17 cellular contexts compared by ENCODE assay signal in the genomic region with DNA sequence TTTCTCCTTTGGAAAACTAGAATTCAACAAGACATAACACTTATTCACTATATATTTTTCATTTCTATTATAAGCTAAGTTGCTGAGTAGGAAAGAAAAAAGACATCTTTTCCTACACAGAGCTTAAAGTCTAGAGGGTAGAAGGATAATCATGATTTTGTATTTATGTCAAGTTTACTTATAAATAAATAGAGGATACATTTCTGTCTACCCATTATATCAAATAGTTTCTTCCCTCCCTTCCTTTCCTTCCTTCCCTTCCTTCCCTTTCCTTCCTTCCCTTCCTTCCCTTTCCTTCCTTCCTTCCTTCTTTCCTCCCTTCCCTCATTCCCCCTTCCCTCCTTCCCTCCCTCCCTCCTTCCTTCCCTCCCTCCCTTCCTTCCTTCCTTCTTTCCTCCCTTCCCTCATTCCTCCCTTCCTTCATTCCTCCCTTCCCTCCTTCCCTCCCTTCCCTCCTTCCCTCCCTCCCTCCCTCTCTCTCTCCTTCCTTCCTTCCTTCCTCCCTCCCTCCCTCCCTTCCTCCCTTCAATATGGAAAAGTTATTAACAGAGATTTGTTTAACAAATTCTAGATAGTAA.
"Had no signal": no experiment of that assay in that cellular context is flagged by ENCODE, and none has a peak within 500 bp of the region (broad histone marks: within the 10 kb centered on the region; RNA-seq: fewer than 3 reads in every experiment).

No MANE protein-coding gene starts in this region.

- ATAC-seq: effector memory CD8-positive, alpha-beta T cell; foreskin keratinocyte; left colon; left ventricle myocardium superior had no signal

- DNase-seq: effector memory CD8-positive, alpha-beta T cell; esophagus squamous epithelium; foreskin keratinocyte; head of caudate nucleus; hippocampal formation; left colon; left ventricle myocardium superior; naive B cell; small intestine; stimulated activated CD4-positive, alpha-beta T cell treated with anti-CD3 and anti-CD28 coated beads, Interleukin-2, amount 100 ng/mL, for 48 hours; stimulated activated naive CD4-positive, alpha-beta T cell treated with Interleukin-2 at 50 U/mL for 16 hours; upper lobe of left lung had no signal

- H3K27ac ChIP-seq: esophagus squamous epithelium, foreskin keratinocyte, right atrium auricular region, upper lobe of left lung had no signal

- H3K4me1 Mint-ChIP-seq: naive B cell had no signal

- H3K36me3 ChIP-seq: esophagus squamous epithelium, right atrium auricular region, upper lobe of left lung had no signal

- FAIRE-seq: colon, small intestine had no signal

- H3K27ac Mint-ChIP-seq: dendritic cell treated with granulocyte-macrophage colony-stimulating factor and Interleukin-4, amounts not matched to agents 40 ng/mL and 50 ng/mL, for 4 days; effector memory CD8-positive, alpha-beta T cell; naive B cell had no signal

- H3K4me3 Mint-ChIP-seq: dendritic cell treated with granulocyte-macrophage colony-stimulating factor and Interleukin-4, amounts not matched to agents 40 ng/mL and 50 ng/mL, for 4 days; effector memory CD8-positive, alpha-beta T cell; naive B cell; nephron had no signal

- H3K9me3 Mint-ChIP-seq: dendritic cell treated with granulocyte-macrophage colony-stimulating factor and Interleukin-4, amounts not matched to agents 40 ng/mL and 50 ng/mL, for 4 days; nephron had no signal

- H3K36me3 Mint-ChIP-seq: naive B cell had no signal

- H3K27me3 Mint-ChIP-seq: dendritic cell treated with granulocyte-macrophage colony-stimulating factor and Interleukin-4, amounts not matched to agents 40 ng/mL and 50 ng/mL, for 4 days; effector memory CD8-positive, alpha-beta T cell; naive B cell had no signal

- H3K4me3 ChIP-seq: esophagus squamous epithelium, lung, right atrium auricular region, upper lobe of left lung had no signal

- H3K4me1 ChIP-seq: foreskin keratinocyte, right atrium auricular region had no signal

- H3K9me3 ChIP-seq: esophagus squamous epithelium, right atrium auricular region, upper lobe of left lung had no signal

- H3K27me3 ChIP-seq: esophagus squamous epithelium, foreskin keratinocyte, right atrium auricular region, upper lobe of left lung had no signal
